9 cellular contexts compared by ENCODE assay signal in genomic region chr3:49718419-49719213, GRCh38. TPM values are rescaled to one million over a fixed set of nuclear protein-coding genes. Genes with fewer than 3 reads are reported as not detected.
DNase-seq lines count a peak whose midpoint lies in the region; ATAC-seq lines count a peak whose summit lies in the region.
"Had no signal": no experiment of that assay in that cellular context is flagged by ENCODE, and none has a peak within 500 bp of the region (broad histone marks: within the 10 kb centered on the region; RNA-seq: fewer than 3 reads in every experiment).

No MANE protein-coding gene starts in this region.

- H3K27ac Mint-ChIP-seq in activated T-helper 2 cell treated with anti-CD3 and anti-CD28 coated beads, Interferon-gamma antibody, Interleukin-2, Interleukin-4, amounts not matched to agents 10 μg/mL and 5 μg/mL and 100 μg/mL, durations not matched to agents 14 hours and 24 hours and 36 hours, result no peak overlapping the region
- peak overlapping the region in 5 of 6 donors; percentile 24 to 92 (median 77) for H3K27ac Mint-ChIP-seq in immature natural killer cell
- peak overlapping the region; percentile 91 for H3K27ac Mint-ChIP-seq in stimulated activated naive B cell treated with anti-CD40 and anti-IgM and Interleukin-4, amounts not matched to agents 10 μg/mL and 1 μg/mL and 100 μg/mL, for 72 hours

- H3K4me3 Mint-ChIP-seq in activated T-helper 2 cell treated with anti-CD3 and anti-CD28 coated beads, Interferon-gamma antibody, Interleukin-2, Interleukin-4, amounts not matched to agents 10 μg/mL and 5 μg/mL and 100 μg/mL, durations not matched to agents 14 hours and 24 hours and 36 hours (ENCODE audit: low read depth), result peak overlapping the region; percentile 80
- H3K4me3 Mint-ChIP-seq in immature natural killer cell, result peak overlapping the region; percentile 89 to 93 (median 92)
- peak overlapping the region; percentile 86 to 88 for H3K4me3 Mint-ChIP-seq in stimulated activated naive B cell treated with anti-CD40 and anti-IgM and Interleukin-4, amounts not matched to agents 10 μg/mL and 1 μg/mL and 100 μg/mL, for 72 hours

- no peaks in the 10 kb centered on the region for H3K9me3 Mint-ChIP-seq in activated T-helper 2 cell treated with anti-CD3 and anti-CD28 coated beads, Interferon-gamma antibody, Interleukin-2, Interleukin-4, amounts not matched to agents 10 μg/mL and 5 μg/mL and 100 μg/mL, durations not matched to agents 14 hours and 24 hours and 36 hours
- H3K9me3 Mint-ChIP-seq in immature natural killer cell, result peaks cover 0 to 1% (median 0%) of the 10 kb centered on the region in 6 donors
- H3K9me3 Mint-ChIP-seq in stimulated activated naive B cell treated with anti-CD40 and anti-IgM and Interleukin-4, amounts not matched to agents 10 μg/mL and 1 μg/mL and 100 μg/mL, for 72 hours, result peaks cover 0 to 3% of the 10 kb centered on the region in 2 donors

- peaks cover 19% of the 10 kb centered on the region for H3K4me1 Mint-ChIP-seq in activated T-helper 2 cell treated with anti-CD3 and anti-CD28 coated beads, Interferon-gamma antibody, Interleukin-2, Interleukin-4, amounts not matched to agents 10 μg/mL and 5 μg/mL and 100 μg/mL, durations not matched to agents 14 hours and 24 hours and 36 hours (ENCODE audit: low read depth)
- H3K4me1 Mint-ChIP-seq in immature natural killer cell, result peaks cover 28 to 43% of the 10 kb centered on the region in 2 donors
- H3K4me1 Mint-ChIP-seq in stimulated activated naive B cell treated with anti-CD40 and anti-IgM and Interleukin-4, amounts not matched to agents 10 μg/mL and 1 μg/mL and 100 μg/mL, for 72 hours, result peaks cover 38 to 50% of the 10 kb centered on the region in 2 donors

- ATAC-seq in stimulated activated naive B cell treated with anti-CD40 and anti-IgM and Interleukin-4, amounts not matched to agents 10 μg/mL and 1 μg/mL and 100 μg/mL, for 72 hours (replicated peaks), result no peak
- no peak for ATAC-seq in GM21528 (IDR thresholded peaks at IDR 0.05; ENCODE audit: low FRiP score, unreplicated experiment)
- ATAC-seq in HG02571 (IDR thresholded peaks at IDR 0.05; ENCODE audit: unreplicated experiment), result no peak

- intact Hi-C loops in activated T-helper 2 cell treated with anti-CD3 and anti-CD28 coated beads, Interferon-gamma antibody, Interleukin-2, Interleukin-4, amounts not matched to agents 10 μg/mL and 5 μg/mL and 100 μg/mL, durations not matched to agents 14 hours and 24 hours and 36 hours (cut with micrococcal nuclease), result loop anchor here (1.0 to 2.0 kb wide), 2 partner anchors 16 to 44 kb away; partner anchors contain the start of gene APEH

- peak; percentile 79 for DNase-seq in NCI-H748 (lab: John Stamatoyannopoulos, UW; ENCODE audit: unreplicated experiment)
- no peak for DNase-seq in NCI-H748 treated with DMSO at 0.1 percent for 48 hours (lab: John Stamatoyannopoulos, UW)
- no peak for DNase-seq in activated T-helper 2 cell treated with anti-CD3 and anti-CD28 coated beads, Interferon-gamma antibody, Interleukin-2, Interleukin-4, amounts not matched to agents 10 μg/mL and 5 μg/mL and 100 μg/mL, durations not matched to agents 14 hours and 24 hours and 36 hours (ENCODE audit: low spot score)
- DNase-seq in immature natural killer cell, result no peak
- DNase-seq in stimulated activated naive B cell treated with anti-CD40 and anti-IgM and Interleukin-4, amounts not matched to agents 10 μg/mL and 1 μg/mL and 100 μg/mL, for 72 hours, result no peak
- no peak for DNase-seq in NCI-H524 (lab: John Stamatoyannopoulos, UW)

- no peaks in the 10 kb centered on the region for H3K27me3 Mint-ChIP-seq in activated T-helper 2 cell treated with anti-CD3 and anti-CD28 coated beads, Interferon-gamma antibody, Interleukin-2, Interleukin-4, amounts not matched to agents 10 μg/mL and 5 μg/mL and 100 μg/mL, durations not matched to agents 14 hours and 24 hours and 36 hours (ENCODE audit: low read depth)
- H3K27me3 Mint-ChIP-seq in immature natural killer cell (ENCODE audit: low read depth in 3 of 3), result peaks cover under 1 to 8% (median 4%) of the 10 kb centered on the region in 3 donors
- H3K27me3 Mint-ChIP-seq in stimulated activated naive B cell treated with anti-CD40 and anti-IgM and Interleukin-4, amounts not matched to agents 10 μg/mL and 1 μg/mL and 100 μg/mL, for 72 hours, result no peaks in the 10 kb centered on the region

- peaks cover 29% of the 10 kb centered on the region for H3K36me3 Mint-ChIP-seq in activated T-helper 2 cell treated with anti-CD3 and anti-CD28 coated beads, Interferon-gamma antibody, Interleukin-2, Interleukin-4, amounts not matched to agents 10 μg/mL and 5 μg/mL and 100 μg/mL, durations not matched to agents 14 hours and 24 hours and 36 hours (ENCODE audit: low read depth)
- H3K36me3 Mint-ChIP-seq in immature natural killer cell, result no peaks in the 10 kb centered on the region
- H3K36me3 Mint-ChIP-seq in stimulated activated naive B cell treated with anti-CD40 and anti-IgM and Interleukin-4, amounts not matched to agents 10 μg/mL and 1 μg/mL and 100 μg/mL, for 72 hours, result peaks cover 51 to 65% of the 10 kb centered on the region in 2 donors

RNA-seq across cellular contexts. Expression of gene AMIGO3, which starts 0.9 kb away (rescaled TPM):
- total RNA-seq in activated T-helper 2 cell treated with anti-CD3 and anti-CD28 coated beads, Interferon-gamma antibody, Interleukin-2, Interleukin-4, amounts not matched to agents 10 μg/mL and 5 μg/mL and 100 μg/mL, durations not matched to agents 14 hours and 24 hours and 36 hours, result not detected in 2 replicates
- 1 to 10 TPM in 2 of 3 donors, not detected in 1; 1.5 to 1.7 TPM for polyA plus RNA-seq in immature natural killer cell
- total RNA-seq: renal cortical epithelial cell had no signal

RNA-seq across cellular contexts. Expression of gene GMPPB, which starts 5.1 kb away (rescaled TPM):
- total RNA-seq in activated T-helper 2 cell treated with anti-CD3 and anti-CD28 coated beads, Interferon-gamma antibody, Interleukin-2, Interleukin-4, amounts not matched to agents 10 μg/mL and 5 μg/mL and 100 μg/mL, durations not matched to agents 14 hours and 24 hours and 36 hours, result 45.9 and 48.0 TPM in 2 replicates
- 10 to 100 TPM; 13.5 to 35.2 (median 32.5) TPM for polyA plus RNA-seq in immature natural killer cell

RNA-seq across cellular contexts. Expression of gene RNF123, which starts 29.3 kb away (rescaled TPM):
- total RNA-seq in activated T-helper 2 cell treated with anti-CD3 and anti-CD28 coated beads, Interferon-gamma antibody, Interleukin-2, Interleukin-4, amounts not matched to agents 10 μg/mL and 5 μg/mL and 100 μg/mL, durations not matched to agents 14 hours and 24 hours and 36 hours, result 43.0 and 45.1 TPM in 2 replicates
- polyA plus RNA-seq in immature natural killer cell, result 10 to 100 TPM in 2 of 3 donors, 1 to 10 TPM in 1; 2.6 to 27.1 (median 11.8) TPM

RNA-seq across cellular contexts. Expression of gene MST1, which starts 29.3 kb away (rescaled TPM):
- total RNA-seq in activated T-helper 2 cell treated with anti-CD3 and anti-CD28 coated beads, Interferon-gamma antibody, Interleukin-2, Interleukin-4, amounts not matched to agents 10 μg/mL and 5 μg/mL and 100 μg/mL, durations not matched to agents 14 hours and 24 hours and 36 hours, result 8.3 and 11.1 TPM in 2 replicates
- polyA plus RNA-seq in immature natural killer cell, result 1 to 10 TPM in 1 of 3 donors, under 1 TPM in 1, not detected in 1; 0.19 to 1.3 TPM

RNA-seq across cellular contexts. Expression of gene APEH, which starts 44.5 kb away (rescaled TPM):
- 111 and 113 TPM in 2 replicates for total RNA-seq in activated T-helper 2 cell treated with anti-CD3 and anti-CD28 coated beads, Interferon-gamma antibody, Interleukin-2, Interleukin-4, amounts not matched to agents 10 μg/mL and 5 μg/mL and 100 μg/mL, durations not matched to agents 14 hours and 24 hours and 36 hours
- polyA plus RNA-seq in immature natural killer cell, result 100 to 1,000 TPM in 2 of 3 donors, 10 to 100 TPM in 1; 88.0 to 130 (median 121) TPM
